10 cellular contexts compared by ENCODE assay signal in the genomic region with DNA sequence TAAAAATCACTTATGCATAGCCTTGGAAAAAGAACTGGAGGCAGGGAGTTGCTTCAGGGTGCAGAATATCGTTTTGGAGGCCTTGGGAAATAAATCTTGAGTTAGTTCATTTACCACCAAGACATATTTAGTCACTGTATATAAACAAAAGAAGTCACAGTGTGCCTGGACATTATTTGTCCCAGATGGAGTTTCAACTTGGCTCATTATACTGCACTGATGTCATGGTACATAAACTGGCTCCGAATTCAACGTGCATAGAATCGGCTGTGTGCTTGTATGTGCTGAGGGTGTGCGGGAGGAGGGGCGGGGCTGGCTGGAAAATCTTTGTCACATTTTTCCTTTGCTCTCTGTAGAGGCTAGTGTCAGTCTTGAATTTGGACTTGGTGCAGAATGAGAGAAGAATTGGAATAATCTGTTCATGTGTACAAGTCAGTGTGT.
DNase-seq lines count a peak whose midpoint lies in the region; ATAC-seq and TF ChIP-seq lines count a peak whose summit lies in the region.
"Had no signal": no experiment of that assay in that cellular context is flagged by ENCODE, and none has a peak within 500 bp of the region (broad histone marks: within the 10 kb centered on the region; RNA-seq: fewer than 3 reads in every experiment).

No MANE protein-coding gene starts in this region.

- CTCF ChIA-PET in PC-3 (lab: Charles Lee), result no interaction called here

- H3K4me3 ChIP-seq in PC-3 (ENCODE audit: low read length), result no peak overlapping the region
- no peak overlapping the region for H3K4me3 ChIP-seq in foreskin fibroblast (ENCODE audit: low read depth in 1 of 2, low read length in 2 of 2)
- H3K4me3 ChIP-seq in neutrophil (ENCODE audit: low read depth in 1 of 2, low read length in 1 of 2), result no peak overlapping the region

- H2AFZ ChIP-seq in PC-3 (ENCODE audit: low read length), result no peak overlapping the region

- TF ChIP-seq CTCF in AG09319 (IDR thresholded peaks at IDR 0.05; ENCODE audit: low read depth, low read length), result no peak
- TF ChIP-seq CTCF in PC-3 (conservative IDR thresholded peaks at IDR 0.05; ENCODE audit: low read depth, low read length), result no peak
- no peak for TF ChIP-seq CTCF in foreskin fibroblast (IDR thresholded peaks at IDR 0.05; ENCODE audit: low read depth, low read length)
- TF ChIP-seq CTCF in neutrophil (IDR thresholded peaks at IDR 0.05), result no peak
- TF ChIP-seq CTCF in foreskin keratinocyte (conservative IDR thresholded peaks at IDR 0.05), result no peak

- H3K4me1 Mint-ChIP-seq in activated T-cell treated with anti-CD3 and anti-CD28 coated beads, Interleukin-2, amount 50 U/mL, for 4 hours (ENCODE audit: low read depth), result peaks cover 37% of the 10 kb centered on the region

- no peaks in the 10 kb centered on the region for H4K20me1 ChIP-seq in PC-3 (ENCODE audit: low read length)

- H3K27ac ChIP-seq in PC-3 (ENCODE audit: low read length), result no peak overlapping the region
- peak overlapping the region; percentile 95 for H3K27ac ChIP-seq in neutrophil
- H3K27ac ChIP-seq in foreskin keratinocyte, result no peak overlapping the region
- H3K27ac ChIP-seq: KMS-11 had no signal

- peaks cover 6% of the 10 kb centered on the region for H3F3A ChIP-seq in PC-3 (ENCODE audit: low read length, unreplicated experiment)

- ATAC-seq in PC-3 (no peak), GM18868 (IDR thresholded peaks at IDR 0.05; ENCODE audit: unreplicated experiment) (no peak), foreskin keratinocyte (no peak)
- no peak for ATAC-seq in activated T-cell treated with anti-CD3 and anti-CD28 coated beads, Interleukin-2, amount 50 U/mL, for 4 hours

- no peak overlapping the region for H3K4me3 Mint-ChIP-seq in activated T-cell treated with anti-CD3 and anti-CD28 coated beads, Interleukin-2, amount 50 U/mL, for 4 hours

- intact Hi-C loops in PC-3 (cut with micrococcal nuclease), result no loop called here

- no peaks in the 10 kb centered on the region for H3K9me3 Mint-ChIP-seq in activated T-cell treated with anti-CD3 and anti-CD28 coated beads, Interleukin-2, amount 50 U/mL, for 4 hours

- H3K9me2 ChIP-seq in PC-3 (replicated peaks; ENCODE audit: low read length), result no peaks in the 10 kb centered on the region

- H3K79me2 ChIP-seq in PC-3 (ENCODE audit: low read length), result peaks cover 90% of the 10 kb centered on the region

- no peak overlapping the region for H3K9ac ChIP-seq in PC-3 (ENCODE audit: low read length)
- H3K9ac ChIP-seq: KMS-11 had no signal

- H3K4me2 ChIP-seq in PC-3 (ENCODE audit: low read length), result no peak overlapping the region; the same call in 1 of the 2 replicates
- H3K4me2 ChIP-seq: KMS-11 had no signal

- BruUV-seq in PC-3 (replicated peaks; lab: Mats Ljungman, UMichigan), result no TSS peak

- peaks cover 53% of the 10 kb centered on the region for H3K4me1 ChIP-seq in PC-3 (ENCODE audit: insufficient read depth, low read length)
- H3K4me1 ChIP-seq in neutrophil (ENCODE audit: control insufficient read depth in 1 of 2, insufficient read depth in 1 of 2, low read depth in 1 of 2, low read length in 1 of 2), result peaks cover 60 to 67% of the 10 kb centered on the region in 2 experiments
- H3K4me1 ChIP-seq in foreskin keratinocyte, result peaks cover 20% of the 10 kb centered on the region

- no peaks in the 10 kb centered on the region for H3K27me3 Mint-ChIP-seq in activated T-cell treated with anti-CD3 and anti-CD28 coated beads, Interleukin-2, amount 50 U/mL, for 4 hours (ENCODE audit: low read depth)

- POLR2A ChIA-PET in PC-3 (lab: Charles Lee; ENCODE audit: unreplicated experiment), result no interaction called here

- peaks cover 17% of the 10 kb centered on the region for H3K36me3 Mint-ChIP-seq in activated T-cell treated with anti-CD3 and anti-CD28 coated beads, Interleukin-2, amount 50 U/mL, for 4 hours (ENCODE audit: insufficient read depth)

- H3K27me3 ChIP-seq in PC-3 (ENCODE audit: low read length), result no peaks in the 10 kb centered on the region
- no peaks in the 10 kb centered on the region for H3K27me3 ChIP-seq in neutrophil
- no peaks in the 10 kb centered on the region for H3K27me3 ChIP-seq in foreskin keratinocyte

- H3K9me3 ChIP-seq in PC-3 (ENCODE audit: low read length) (no peaks in the 10 kb centered on the region), neutrophil (no peaks in the 10 kb centered on the region)

- DNase-seq in AG09319 (ENCODE audit: extremely low read depth, low read depth) (peak; percentile 80), PC-3 (peak; percentile 10), foreskin fibroblast (peak; percentile 84 to 92), SKM-1 (lab: John Stamatoyannopoulos, UW; ENCODE audit: unreplicated experiment) (no peak), foreskin keratinocyte (no peak)
- DNase-seq in activated T-cell treated with anti-CD3 and anti-CD28 coated beads, Interleukin-2, amount 50 U/mL, for 4 hours, result no peak
- DNase-seq: activated gamma-delta T cell treated with Interleukin-2 at 50 U/mL for 16 hours had no signal

- H3K36me3 ChIP-seq in PC-3 (ENCODE audit: low read depth, low read length) (peaks cover 22% of the 10 kb centered on the region), neutrophil (peaks cover 9% of the 10 kb centered on the region)

Comparison
In these comparisons a context has a peak if more than half of its experiments do, and no peak if none do; other contexts are left out.
1. DNase-seq: peak in AG09319 (single experiment), PC-3 (single experiment) and foreskin fibroblast (2 of 2); none in SKM-1 (single experiment), foreskin keratinocyte (0 of 2) and activated T-cell treated with anti-CD3 and anti-CD28 coated beads, Interleukin-2, amount 50 U/mL, for 4 hours (single experiment).